19 cellular contexts compared by ENCODE assay signal in the genomic region with DNA sequence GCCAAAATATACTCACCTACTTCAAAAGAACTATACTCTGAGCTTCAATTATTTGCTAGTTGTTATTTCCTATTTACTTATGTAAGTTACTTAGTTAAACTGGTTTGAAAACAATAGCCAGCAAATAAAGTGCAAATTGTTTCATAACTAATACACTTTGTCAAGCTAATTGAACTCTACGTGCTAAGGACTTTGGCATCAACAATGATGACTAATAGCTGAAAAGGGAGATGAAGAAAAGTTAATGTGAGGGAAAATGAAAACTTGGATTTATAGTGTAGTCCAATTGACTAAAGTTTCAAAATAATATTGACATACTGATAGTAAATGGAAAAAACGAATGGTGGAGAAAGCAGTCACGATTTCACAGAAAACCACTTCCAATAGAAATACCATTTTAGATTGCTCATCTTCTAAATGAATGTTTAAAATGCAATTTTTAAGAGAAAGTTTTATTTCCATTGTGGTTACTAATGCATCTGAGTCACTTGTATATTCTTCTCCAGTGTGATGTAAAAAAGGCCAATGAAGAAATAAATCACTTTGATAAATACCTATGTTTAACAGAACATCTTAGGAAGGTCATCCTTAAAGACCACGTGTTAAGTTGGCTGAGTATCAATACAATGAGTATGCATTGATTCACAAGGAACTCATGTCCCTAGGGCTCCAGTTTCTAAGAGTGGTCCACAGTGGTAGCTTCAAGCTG.
DNase-seq lines count a peak whose midpoint lies in the region; ATAC-seq and TF ChIP-seq lines count a peak whose summit lies in the region.
"Had no signal": no experiment of that assay in that cellular context is flagged by ENCODE, and none has a peak within 500 bp of the region (broad histone marks: within the 10 kb centered on the region; RNA-seq: fewer than 3 reads in every experiment).

No MANE protein-coding gene starts in this region.

- no peak overlapping the region for H2BK120ac ChIP-seq in H9 (ENCODE audit: low read depth, low read length, poor library complexity, severe bottlenecking)

- no peak overlapping the region for H3K4me2 ChIP-seq in H9 (ENCODE audit: insufficient read depth, insufficient read length, low read length)

- no peak overlapping the region for H3K9ac ChIP-seq in H9 (ENCODE audit: extremely low read depth, insufficient read length, low read length)

- no peak overlapping the region for H2BK5ac ChIP-seq in H9 (ENCODE audit: insufficient read length, low read length)

- TF ChIP-seq CTCF in choroid plexus epithelial cell (conservative IDR thresholded peaks at IDR 0.05; ENCODE audit: low read depth, low read length), result no peak
- TF ChIP-seq CTCF in H9 (conservative IDR thresholded peaks at IDR 0.05), result no peak

- no peaks in the 10 kb centered on the region for H3K23me2 ChIP-seq in H9 (ENCODE audit: insufficient read length, low read depth, low read length, poor library complexity, severe bottlenecking)

- H2AFZ ChIP-seq in H9 (ENCODE audit: low read length), result no peak overlapping the region

- no CpG with 5 or more reads among the region's 4 CpGs for WGBS in H9 (ENCODE audit: extremely low coverage, insufficient read length, low lambda C conversion rate)

- no peak overlapping the region for H3K18ac ChIP-seq in H9 (ENCODE audit: insufficient read length, low read depth, low read length)

- no peak overlapping the region for H3K4me3 ChIP-seq in MG63
- no peak overlapping the region for H3K4me3 ChIP-seq in choroid plexus epithelial cell (ENCODE audit: low read depth, low read length)
- H3K4me3 ChIP-seq: left lung, transverse colon had no signal

- no peak overlapping the region for H2BK12ac ChIP-seq in H9 (ENCODE audit: insufficient read length, low read depth, low read length)

- H3K27ac ChIP-seq in H9 (ENCODE audit: insufficient read length, low read depth, low read length), result no peak overlapping the region
- H3K27ac ChIP-seq: left lung, transverse colon had no signal

- no peaks in the 10 kb centered on the region for H3K9me3 ChIP-seq in MG63
- H3K9me3 ChIP-seq in H9 (ENCODE audit: control insufficient read depth, low read depth, low read length), result no peaks in the 10 kb centered on the region
- H3K9me3 ChIP-seq: left lung, transverse colon had no signal

- H3K4ac ChIP-seq in H9 (ENCODE audit: low read depth, low read length), result no peak overlapping the region

- no peak overlapping the region for H3T11ph ChIP-seq in H9 (ENCODE audit: low read length)

- no peak overlapping the region for H2BK15ac ChIP-seq in H9 (ENCODE audit: low read depth, low read length)

- H2BK20ac ChIP-seq in H9 (ENCODE audit: low read depth, low read length, poor library complexity, severe bottlenecking), result no peak overlapping the region

- no peaks in the 10 kb centered on the region for H3K79me1 ChIP-seq in H9 (ENCODE audit: insufficient read depth, low read depth, low read length, poor library complexity, severe bottlenecking)

- DNase-seq in Daoy (ENCODE audit: low read depth) (peak; percentile 18), MG63 (peak; percentile 14), choroid plexus epithelial cell (ENCODE audit: low read depth) (peak; percentile 35), non-pigmented ciliary epithelial cell (ENCODE audit: low read depth) (peak; percentile 44), H9 (no peak), iPS-NIHi11 (ENCODE audit: low spot score) (no peak)
- DNase-seq: activated CD4-positive, alpha-beta memory T cell treated with anti-CD3 and anti-CD28 coated beads, Interleukin-2, amount 10 ng/mL, durations not matched to agents 7 days and 5 days; aorta; effector memory CD4-positive, alpha-beta T cell; hippocampal formation; left lung; naive thymus-derived CD4-positive, alpha-beta T cell; NCI-H1930; stimulated activated CD4-positive, alpha-beta T cell treated with anti-CD3 and anti-CD28 coated beads, Interleukin-1b, Interleukin-23, amount 100 ng/mL, for 48 hours; transverse colon had no signal

- no peaks in the 10 kb centered on the region for H4K20me1 ChIP-seq in H9 (ENCODE audit: control insufficient read depth, insufficient read depth, insufficient read length)

- H2AK5ac ChIP-seq in H9 (ENCODE audit: insufficient read length, low read length), result no peak overlapping the region

- no peak overlapping the region for H4K91ac ChIP-seq in H9 (ENCODE audit: insufficient read length, low read depth, low read length)

- H4K8ac ChIP-seq in H9 (replicated peaks; ENCODE audit: insufficient read length, low read depth, low read length), result no peak overlapping the region

- H3K27me3 Mint-ChIP-seq in H9 (ENCODE audit: low read depth), result no peaks in the 10 kb centered on the region

- ATAC-seq in HG03442 (IDR thresholded peaks at IDR 0.05; ENCODE audit: unreplicated experiment) (no peak), GM18861 (IDR thresholded peaks at IDR 0.05; ENCODE audit: unreplicated experiment) (no peak)
- ATAC-seq: activated T-helper 17 cell treated with anti-CD3 and anti-CD28 coated beads, Interleukin-2, amount 50 U/mL, for 72 hours; left lung; naive thymus-derived CD4-positive, alpha-beta T cell had no signal

- no peak overlapping the region for H3K14ac ChIP-seq in H9 (ENCODE audit: insufficient read depth, low read length)

- no peaks in the 10 kb centered on the region; a peak in 1 of 5 replicates for H3K9me3 Mint-ChIP-seq in H9
- H3K9me3 Mint-ChIP-seq: activated T-helper 17 cell treated with anti-CD3 and anti-CD28 coated beads, Interleukin-2, amount 50 U/mL, for 72 hours; CD14-positive monocyte had no signal

- no peaks in the 10 kb centered on the region for H3K79me2 ChIP-seq in H9 (ENCODE audit: insufficient read depth, low read length)

- H3K36me3 ChIP-seq in MG63, result no peaks in the 10 kb centered on the region
- H3K36me3 ChIP-seq: left lung, transverse colon had no signal

- H3K27me3 ChIP-seq in MG63 (no peaks in the 10 kb centered on the region), H9 (ENCODE audit: insufficient read depth, low read length) (no peaks in the 10 kb centered on the region)
- H3K27me3 ChIP-seq: left lung, transverse colon had no signal

- no peaks in the 10 kb centered on the region for H3K4me1 ChIP-seq in H9 (ENCODE audit: insufficient read depth, low read length)
- H3K4me1 ChIP-seq: left lung, transverse colon had no signal

- no peak overlapping the region for H3K27ac Mint-ChIP-seq in H9
- H3K27ac Mint-ChIP-seq: activated CD4-positive, alpha-beta memory T cell treated with anti-CD3 and anti-CD28 coated beads, Interleukin-2, amount 10 ng/mL, durations not matched to agents 7 days and 5 days; activated T-helper 17 cell treated with anti-CD3 and anti-CD28 coated beads, Interleukin-2, amount 50 U/mL, for 72 hours; CD14-positive monocyte; naive thymus-derived CD4-positive, alpha-beta T cell had no signal

- H4K5ac ChIP-seq in H9 (ENCODE audit: insufficient read length, low read depth, low read length), result no peak overlapping the region

- H3K36me3 Mint-ChIP-seq in H9 (ENCODE audit: insufficient read depth in 1 of 3, low read depth in 3 of 3), result no peaks in the 10 kb centered on the region; a peak in 1 of 7 replicates
- H3K36me3 Mint-ChIP-seq: CD14-positive monocyte had no signal

- H3K4me3 Mint-ChIP-seq in H9, result no peak overlapping the region
- H3K4me3 Mint-ChIP-seq: activated CD4-positive, alpha-beta memory T cell treated with anti-CD3 and anti-CD28 coated beads, Interleukin-2, amount 10 ng/mL, durations not matched to agents 7 days and 5 days; activated T-helper 17 cell treated with anti-CD3 and anti-CD28 coated beads, Interleukin-2, amount 50 U/mL, for 72 hours; CD14-positive monocyte; naive thymus-derived CD4-positive, alpha-beta T cell had no signal

- H3K4me1 Mint-ChIP-seq in H9, result peaks cover 2 to 10% of the 10 kb centered on the region in 2 experiments; a peak in 2 of 4 replicates
- H3K4me1 Mint-ChIP-seq: activated CD4-positive, alpha-beta memory T cell treated with anti-CD3 and anti-CD28 coated beads, Interleukin-2, amount 10 ng/mL, durations not matched to agents 7 days and 5 days; activated T-helper 17 cell treated with anti-CD3 and anti-CD28 coated beads, Interleukin-2, amount 50 U/mL, for 72 hours; CD14-positive monocyte; naive thymus-derived CD4-positive, alpha-beta T cell had no signal

- H3K56ac ChIP-seq in H9 (ENCODE audit: insufficient read length, low read depth, low read length), result no peak overlapping the region

- no peak overlapping the region for H3K23ac ChIP-seq in H9 (ENCODE audit: insufficient read length, low read depth, low read length)

Comparison
In these comparisons a context has a peak if more than half of its experiments do, and no peak if none do; other contexts are left out.
1. DNase-seq: peak in Daoy (single experiment), MG63 (single experiment), choroid plexus epithelial cell (single experiment) and non-pigmented ciliary epithelial cell (single experiment); none in H9 (single experiment) and iPS-NIHi11 (single experiment).